ENCODE assay signal across 31 cellular contexts in the genomic region with DNA sequence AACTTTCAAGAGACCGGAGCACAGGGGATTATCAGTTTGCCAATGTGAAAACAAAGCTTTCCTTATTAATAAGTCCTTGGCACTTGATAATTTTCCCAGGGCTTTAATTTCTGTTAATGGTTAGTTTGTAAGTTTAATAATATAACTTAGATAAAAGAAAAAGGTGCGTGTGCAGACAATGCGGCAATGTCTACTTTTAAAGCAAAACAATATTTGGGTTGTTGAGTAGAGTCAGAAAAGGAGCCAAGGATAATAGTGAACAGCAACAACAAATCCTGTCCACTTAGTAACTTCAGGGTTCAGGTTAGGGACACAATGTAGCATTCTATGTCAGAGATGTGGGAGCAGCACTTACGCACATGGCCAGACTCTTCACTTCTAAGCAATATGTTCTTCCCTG.
"Had no signal": no experiment of that assay in that cellular context is flagged by ENCODE, and none has a peak within 500 bp of the region (broad histone marks: within the 10 kb centered on the region; RNA-seq: fewer than 3 reads in every experiment).

No MANE protein-coding gene starts in this region.

- H2AFZ ChIP-seq: PC-9 had no signal

- FAIRE-seq: RCC 7860 had no signal

- H3K27ac ChIP-seq: KMS-11, PC-9, RWPE1, SJCRH30, SK-N-MC had no signal

- H3K9me3 ChIP-seq: SJCRH30 had no signal

- H3K36me3 ChIP-seq: SJCRH30 had no signal

- H3K4me3 ChIP-seq: PC-9, SJCRH30, SK-N-MC had no signal

- H3K9ac ChIP-seq: KMS-11 had no signal

- ATAC-seq: Panc1, Right ventricle myocardium inferior, SK-N-SH treated with all-trans-retinoic acid at 6 μM for 48 hours had no signal

- H3K4me2 ChIP-seq: KMS-11, PC-9 had no signal

- H3K27me3 ChIP-seq: SJCRH30 had no signal

- DNase-seq: Karpas-422, KBM-7, MM.1S, MV-4-11, NCI-H1092, NCI-H1105, NCI-H1417 treated with DMSO at 0.1 percent for 48 hours, NCI-H1436 treated with DMSO at 0.1 percent for 48 hours, NCI-H1694 treated with DMSO at 0.1 percent for 48 hours, NCI-H187 treated with DMSO at 0.1 percent for 48 hours, NCI-H2029, NCI-H2081, NCI-H2227 treated with DMSO at 0.1 percent for 48 hours, NCI-H345, NCI-H446, NCI-H510A treated with DMSO at 0.1 percent for 48 hours, NCI-H524 treated with DMSO at 0.1 percent for 48 hours, NCI-H69, NCI-H748 treated with DMSO at 0.1 percent for 48 hours, NCI-H82, PC-9, SHP77, SIG-M5, SJCRH30 had no signal
